In genomic region chr2:43169091-43169936, GRCh38 we compare ENCODE assay signal across 8 cellular contexts. TPM values are rescaled to one million over a fixed set of nuclear protein-coding genes. Genes with fewer than 3 reads are reported as not detected.
DNase-seq lines count a peak whose midpoint lies in the region; ATAC-seq and TF ChIP-seq lines count a peak whose summit lies in the region.

No MANE protein-coding gene starts in this region.

- DNase-seq in Caco-2, result no peak
- DNase-seq in esophagus muscularis mucosa (ENCODE audit: extremely low spot score), result no peak
- peak; percentile 71 for DNase-seq in renal cortical epithelial cell (ENCODE audit: low read depth)
- DNase-seq in GM19240 (ENCODE audit: insufficient read length, low spot score), result no peak
- no peak for DNase-seq in NCI-H446 (lab: John Stamatoyannopoulos, UW)
- no peak for DNase-seq in SIG-M5 treated with dmso at 0.1 percent for 504 hours (lab: John Stamatoyannopoulos, UW; ENCODE audit: unreplicated experiment)

- 72% methylated on average over 21 of the region's 24 CpGs for WGBS in esophagus muscularis mucosa

- peak overlapping the region; percentile 9 for H2AFZ ChIP-seq in SU-DHL-6 (ENCODE audit: low read depth, low read length, severe bottlenecking)

- peak overlapping the region; percentile 52 for H3K9ac ChIP-seq in SU-DHL-6 (ENCODE audit: low read length)

- no peaks in the 10 kb centered on the region for H3K27me3 ChIP-seq in Caco-2 (replicated peaks; ENCODE audit: control insufficient read depth, insufficient read depth, low read length)
- H3K27me3 ChIP-seq in SU-DHL-6 (ENCODE audit: low read length), result no peaks in the 10 kb centered on the region
- no peaks in the 10 kb centered on the region for H3K27me3 ChIP-seq in esophagus muscularis mucosa

- no peak for TF ChIP-seq EP300 in esophagus muscularis mucosa (IDR thresholded peaks at IDR 0.05)

- no peak overlapping the region for H3K4me3 ChIP-seq in Caco-2 (ENCODE audit: low read depth, low read length)
- H3K4me3 ChIP-seq in SU-DHL-6 (ENCODE audit: insufficient read depth, low read length, poor library complexity, severe bottlenecking), result peak overlapping the region; percentile 0
- H3K4me3 ChIP-seq in esophagus muscularis mucosa, result peak overlapping the region in 1 of 4 donors; percentile 29

- TF ChIP-seq POLR2A in esophagus muscularis mucosa (IDR thresholded peaks at IDR 0.05; ENCODE audit: low read depth), result no peak

- intact Hi-C loops in Caco-2 (cut with micrococcal nuclease; ENCODE audit: unreplicated experiment) (loop anchor here (10.0 kb wide), 2 partner anchors 225 to 315 kb away; no protein-coding TSS in a partner anchor), esophagus muscularis mucosa (cut with DNase I) (no loop called here)

- H3F3A ChIP-seq in SU-DHL-6 (ENCODE audit: insufficient read depth), result peaks cover 21% of the 10 kb centered on the region; the same call in 1 of the 2 replicates

- H3K9me2 ChIP-seq in SU-DHL-6 (replicated peaks; ENCODE audit: insufficient read depth, low read length), result no peaks in the 10 kb centered on the region

- H3K9me3 ChIP-seq in Caco-2, result no peaks in the 10 kb centered on the region
- H3K9me3 ChIP-seq in SU-DHL-6 (ENCODE audit: insufficient read depth, low read length), result no peaks in the 10 kb centered on the region
- peaks cover 0 to 2% (median under 1%) of the 10 kb centered on the region in 4 donors for H3K9me3 ChIP-seq in esophagus muscularis mucosa

- TF ChIP-seq CTCF in Caco-2 (IDR thresholded peaks at IDR 0.05; ENCODE audit: insufficient read depth in 1 of 2, low read depth in 1 of 2, low read length in 1 of 2, severe bottlenecking in 1 of 2, unreplicated experiment in 1 of 2) (no peak), SU-DHL-6 (IDR thresholded peaks at IDR 0.05; ENCODE audit: insufficient read depth, low read length, poor library complexity, severe bottlenecking) (no peak), esophagus muscularis mucosa (IDR thresholded peaks at IDR 0.05) (no peak)

- H3K27me3 Mint-ChIP-seq in Caco-2 (ENCODE audit: insufficient read depth, unreplicated experiment), result no peaks in the 10 kb centered on the region

- H3K27ac Mint-ChIP-seq in Caco-2 (ENCODE audit: unreplicated experiment), result peak overlapping the region; percentile 89

- no peaks in the 10 kb centered on the region for H3K9me3 Mint-ChIP-seq in Caco-2 (ENCODE audit: unreplicated experiment)

- H3K36me3 ChIP-seq in Caco-2 (ENCODE audit: control insufficient read depth, insufficient read depth, low read length) (no peaks in the 10 kb centered on the region; the same call in 1 of the 2 replicates), SU-DHL-6 (ENCODE audit: low read length) (no peaks in the 10 kb centered on the region), esophagus muscularis mucosa (no peaks in the 10 kb centered on the region)

- peaks cover 7% of the 10 kb centered on the region for H3K36me3 Mint-ChIP-seq in Caco-2 (ENCODE audit: insufficient read depth, unreplicated experiment)

- H3K4me1 ChIP-seq in Caco-2 (peaks cover 54% of the 10 kb centered on the region), esophagus muscularis mucosa (peaks cover 11 to 50% (median 44%) of the 10 kb centered on the region in 4 donors)

- H3K4me3 Mint-ChIP-seq in Caco-2 (ENCODE audit: unreplicated experiment), result no peak overlapping the region

- CTCF ChIA-PET in Caco-2 (lab: Charles Lee), result interaction anchor here (1.1 to 1.9 kb wide), 4 partner anchors 25 to 57 kb away, joined by 3 to 7 read pairs (median 4); partner anchors contain the start of gene ZFP36L2

- BruUV-seq in Caco-2 (replicated peaks; lab: Mats Ljungman, UMichigan), result no TSS peak

- H3K79me2 ChIP-seq in SU-DHL-6 (ENCODE audit: insufficient read depth, low read length), result no peaks in the 10 kb centered on the region

- ATAC-seq in HG02588 (IDR thresholded peaks at IDR 0.05; ENCODE audit: unreplicated experiment), result peak; percentile 42

- H3K27ac ChIP-seq in SU-DHL-6 (ENCODE audit: low read depth, low read length) (peak overlapping the region; percentile 62), esophagus muscularis mucosa (replicated peaks in 1 of 4) (peak overlapping the region; percentile 28 to 60 (median 57))

- no peaks in the 10 kb centered on the region for H4K20me1 ChIP-seq in SU-DHL-6 (ENCODE audit: low read depth, low read length)

- peak overlapping the region; percentile 46 for H3K4me2 ChIP-seq in SU-DHL-6 (ENCODE audit: low read depth, low read length, poor library complexity, severe bottlenecking)

- POLR2A ChIA-PET in Caco-2 (lab: Charles Lee), result no interaction called here

- peaks cover 51% of the 10 kb centered on the region for H3K4me1 Mint-ChIP-seq in Caco-2 (ENCODE audit: low read depth, unreplicated experiment)

RNA-seq across cellular contexts. Expression of gene ZFP36L2, which starts 57.1 kb away (rescaled TPM):
- total RNA-seq in Caco-2 (2022) (225 and 237 TPM in 2 replicates), esophagus muscularis mucosa (100 to 1,000 TPM in 1 of 4 donors, 10 to 100 TPM in 3; 81.7 to 117 (median 85.7) TPM), renal cortical epithelial cell (4.5 and 20.1 TPM in 2 replicates)
